Comparison of ENCODE assay signal across 1 cellular context in genomic region chrX:110318664-110318968, GRCh38.
TF ChIP-seq lines count a peak whose summit lies in the region.

No MANE protein-coding gene starts in this region.

TF ChIP-seq in H1, 55 proteins besides CTCF, POLR2A, EP300 and RAD21 (continued from another document):
- TF ChIP-seq BACH1 (IDR thresholded peaks at IDR 0.05; ENCODE audit: low read length) = no peak
- TF ChIP-seq SUZ12 (IDR thresholded peaks at IDR 0.05; ENCODE audit: low read length) = no peak
- no peak for TF ChIP-seq CHD7 (IDR thresholded peaks at IDR 0.05; ENCODE audit: insufficient replicate concordance, low read length)
- TF ChIP-seq USF2 (IDR thresholded peaks at IDR 0.05; ENCODE audit: low read length) = no peak
- TF ChIP-seq CBX8 (IDR thresholded peaks at IDR 0.05; ENCODE audit: borderline replicate concordance, low read depth, low read length) = no peak
- no peak for TF ChIP-seq HDAC2 (IDR thresholded peaks at IDR 0.05; ENCODE audit: borderline replicate concordance in 1 of 2, low read depth in 2 of 2, low read length in 2 of 2)
